ENCODE assay signal across 8 cellular contexts in genomic region chr10:69968830-69969229, GRCh38.
A peak's percentile ranks its signal among the peaks of the same experiment; 100 is the strongest.
DNase-seq lines count a peak whose midpoint lies in the region; ATAC-seq and TF ChIP-seq lines count a peak whose summit lies in the region.

No MANE protein-coding gene starts in this region.

- no peaks in the 10 kb centered on the region for H4K20me1 ChIP-seq in osteoblast (ENCODE audit: insufficient read depth, low read length)

- H3K27ac ChIP-seq in osteoblast (ENCODE audit: low read depth, low read length) (no peak overlapping the region), gastroesophageal sphincter (no peak overlapping the region)

- no peak overlapping the region for H3K4me2 ChIP-seq in osteoblast (ENCODE audit: insufficient read depth, low read length)

- no peak overlapping the region for H3K4me3 ChIP-seq in osteoblast (ENCODE audit: insufficient read depth, low read length)
- no peak overlapping the region for H3K4me3 ChIP-seq in gastroesophageal sphincter

- H3K4me1 ChIP-seq in osteoblast (ENCODE audit: insufficient read depth, low read length) (peaks cover 24% of the 10 kb centered on the region), gastroesophageal sphincter (no peaks in the 10 kb centered on the region)

- H3K27me3 Mint-ChIP-seq in chondrocyte (ENCODE audit: low read depth): no peaks in the 10 kb centered on the region

- no peak for TF ChIP-seq EP300 in gastroesophageal sphincter (IDR thresholded peaks at IDR 0.05)

- no peak for ATAC-seq in gastroesophageal sphincter

- no peaks in the 10 kb centered on the region for H3K9me3 ChIP-seq in osteoblast (ENCODE audit: low read depth, low read length)
- H3K9me3 ChIP-seq in gastroesophageal sphincter: no peaks in the 10 kb centered on the region

- DNase-seq in DMS 273 (lab: John Stamatoyannopoulos, UW; ENCODE audit: unreplicated experiment) (peak; percentile 43), DMS 273 treated with DMSO at 0.1 percent for 48 hours (lab: John Stamatoyannopoulos, UW) (no peak), NCI-H510A treated with DMSO at 0.1 percent for 48 hours (lab: John Stamatoyannopoulos, UW) (peak; percentile 52), chondrocyte (ENCODE audit: low spot score) (no peak), osteoblast (ENCODE audit: insufficient read length, low spot score, missing footprints) (no peak), activated gamma-delta T cell treated with Interleukin-2 at 50 U/mL for 16 hours (no peak), T-helper 1 cell (no peak)

- WGBS in gastroesophageal sphincter (ENCODE audit: low coverage in 1 of 2), 2 donors: 55 to 77% methylated on average over 2 to 3 of the region's 3 CpGs

- H3K79me2 ChIP-seq in osteoblast (ENCODE audit: insufficient read depth, low read length): no peaks in the 10 kb centered on the region

- peak; percentile 68 for TF ChIP-seq CTCF in chondrocyte (IDR thresholded peaks at IDR 0.05)
- TF ChIP-seq CTCF in osteoblast (IDR thresholded peaks at IDR 0.05; ENCODE audit: extremely low read depth, low read depth, low read length): peak; percentile 34
- TF ChIP-seq CTCF in gastroesophageal sphincter (IDR thresholded peaks at IDR 0.05): no peak

- peaks cover 18% of the 10 kb centered on the region for H3K4me1 Mint-ChIP-seq in chondrocyte (ENCODE audit: low read depth)

- no peak overlapping the region for H2AFZ ChIP-seq in osteoblast (ENCODE audit: low read length)

- H3K36me3 ChIP-seq in osteoblast (ENCODE audit: insufficient read depth, low read length): no peaks in the 10 kb centered on the region
- H3K36me3 ChIP-seq in gastroesophageal sphincter: no peaks in the 10 kb centered on the region

- H3K9me3 Mint-ChIP-seq in chondrocyte (ENCODE audit: low read depth): no peaks in the 10 kb centered on the region

- no peaks in the 10 kb centered on the region for H3K36me3 Mint-ChIP-seq in chondrocyte (ENCODE audit: low read depth)

- H3K4me3 Mint-ChIP-seq in chondrocyte (ENCODE audit: unreplicated experiment): no peak overlapping the region

- no peak overlapping the region for H3K27ac Mint-ChIP-seq in chondrocyte (ENCODE audit: unreplicated experiment)

- no peak for TF ChIP-seq POLR2A in gastroesophageal sphincter (IDR thresholded peaks at IDR 0.05)

- H3K27me3 ChIP-seq in osteoblast (ENCODE audit: insufficient read depth, low read length) (peaks cover 3% of the 10 kb centered on the region), gastroesophageal sphincter (peaks cover 10% of the 10 kb centered on the region)

Comparison
In these comparisons a context has a peak if more than half of its experiments do, and no peak if none do; other contexts are left out.
1. DNase-seq: peak in DMS 273 (single experiment) and NCI-H510A treated with DMSO at 0.1 percent for 48 hours (single experiment); none in DMS 273 treated with DMSO at 0.1 percent for 48 hours (single experiment), chondrocyte (single experiment), osteoblast (single experiment), activated gamma-delta T cell treated with Interleukin-2 at 50 U/mL for 16 hours (single experiment) and T-helper 1 cell (0 of 5).
2. CTCF ChIP-seq: peak in chondrocyte (single experiment) and osteoblast (single experiment); none in gastroesophageal sphincter (0 of 4).